In the genomic region with DNA sequence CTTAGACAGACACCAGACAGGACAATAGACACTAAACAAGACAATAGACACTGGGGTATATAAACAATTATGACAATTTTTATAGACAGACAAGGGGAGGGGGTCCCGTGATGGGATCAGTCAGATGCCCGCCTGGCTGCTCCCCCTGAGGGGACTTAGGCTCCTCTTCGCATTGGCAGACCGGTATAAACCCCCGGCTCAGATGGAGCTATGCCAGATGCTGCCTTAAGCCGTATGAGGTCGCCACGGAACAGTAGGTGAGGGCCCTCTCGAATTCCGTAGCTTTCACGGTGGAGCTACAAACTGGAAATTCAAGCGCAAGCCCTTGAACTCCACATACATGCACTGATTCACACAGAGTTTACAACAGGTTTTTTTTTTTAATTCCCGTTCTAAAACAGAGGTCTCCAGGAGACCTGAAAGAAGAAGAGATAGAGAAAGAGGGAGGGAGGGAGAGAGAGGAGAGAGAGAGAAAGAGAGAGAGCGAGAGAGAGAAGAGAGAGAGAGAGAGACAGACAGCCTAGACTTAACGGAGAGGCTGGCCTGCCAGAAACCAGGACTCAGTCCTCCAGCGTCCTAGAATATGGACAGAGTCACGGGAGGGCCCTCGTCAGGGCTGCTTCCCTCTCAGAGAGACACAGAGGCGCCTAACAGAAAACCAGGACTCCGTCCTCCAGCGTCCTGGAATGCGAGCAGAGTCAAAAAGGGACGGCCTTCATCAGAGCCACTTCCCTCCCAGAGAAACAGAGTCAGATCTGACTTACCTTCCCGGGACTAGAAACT, we compare ENCODE assay signal across 2 cellular contexts.
TF ChIP-seq lines count a peak whose summit lies in the region.

No MANE protein-coding gene starts in this region.

TF ChIP-seq in endothelial cell of umbilical vein, 7 proteins besides CTCF, POLR2A, EP300 and RAD21:
- TF ChIP-seq FOS (IDR thresholded peaks at IDR 0.05; ENCODE audit: borderline replicate concordance, insufficient read depth, low read length), result no peak
- TF ChIP-seq, protein P1, sequence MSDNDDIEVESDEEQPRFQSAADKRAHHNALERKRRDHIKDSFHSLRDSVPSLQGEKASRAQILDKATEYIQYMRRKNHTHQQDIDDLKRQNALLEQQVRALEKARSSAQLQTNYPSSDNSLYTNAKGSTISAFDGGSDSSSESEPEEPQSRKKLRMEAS (IDR thresholded peaks at IDR 0.05; ENCODE audit: insufficient read depth, insufficient read length), result no peak
- no peak for TF ChIP-seq JUN (IDR thresholded peaks at IDR 0.05; ENCODE audit: borderline replicate concordance, insufficient read depth, insufficient read length, low read depth)
- no peak for TF ChIP-seq GATA2 (IDR thresholded peaks at IDR 0.05; ENCODE audit: insufficient read depth, insufficient read length, low read depth, low read length)
- no peak for TF ChIP-seq MYC (IDR thresholded peaks at IDR 0.05; ENCODE audit: low read depth, low read length)
- peak; percentile 16 for TF ChIP-seq EZH2 (IDR thresholded peaks at IDR 0.05; ENCODE audit: borderline replicate concordance, low read depth, low read length, severe bottlenecking)
- no peak for TF ChIP-seq POLR2AphosphoS5 (IDR thresholded peaks at IDR 0.05; ENCODE audit: insufficient read depth, low read depth, low read length)

TF ChIP-seq in GM12891, 5 proteins besides CTCF, POLR2A, EP300 and RAD21 (continued from another document):
- TF ChIP-seq POLR2AphosphoS5 (IDR thresholded peaks at IDR 0.05; ENCODE audit: low read depth, low read length) (no peak), PAX5 (IDR thresholded peaks at IDR 0.05; ENCODE audit: insufficient read depth, low read length, severe bottlenecking) (no peak), SPI1 (IDR thresholded peaks at IDR 0.05; ENCODE audit: low read depth, low read length) (no peak), POU2F2 (IDR thresholded peaks at IDR 0.05; ENCODE audit: low read depth, low read length) (no peak)
